8 cellular contexts compared by ENCODE assay signal in the genomic region with DNA sequence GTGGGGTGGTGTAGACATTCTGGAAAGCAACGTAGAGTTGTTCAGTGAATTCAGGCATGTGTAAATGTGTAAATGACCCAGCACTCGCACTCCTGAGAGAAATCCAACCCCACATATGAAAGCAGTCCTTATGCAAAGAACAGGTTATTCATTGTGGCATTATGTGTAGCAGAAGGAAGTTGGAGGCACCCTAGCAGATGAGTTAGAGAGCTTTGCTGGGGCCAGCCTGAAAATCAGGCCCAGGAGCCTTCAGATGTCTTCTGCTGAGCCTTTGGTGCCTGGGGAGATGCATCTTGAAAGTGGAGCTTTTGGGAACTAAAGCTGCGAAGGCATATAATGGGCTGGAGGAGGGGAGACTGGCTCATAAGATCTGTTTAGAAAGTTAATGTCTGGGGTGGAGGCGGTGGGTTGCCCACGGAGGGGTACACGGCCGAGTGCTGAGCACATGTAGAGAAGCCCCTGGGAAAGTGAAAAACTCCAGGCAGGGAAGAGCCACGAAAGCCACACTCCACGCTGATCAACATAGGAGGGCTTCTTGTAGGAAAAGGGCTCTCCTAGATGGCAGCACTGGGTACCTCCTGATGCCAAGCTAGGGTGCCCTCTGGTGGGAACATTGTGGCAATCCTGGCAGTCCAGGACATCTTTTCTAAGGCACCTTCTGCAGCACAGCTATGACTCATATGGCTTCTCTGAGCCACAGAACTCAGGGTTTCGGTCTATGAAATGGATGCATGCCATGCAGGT. TPM values are rescaled to one million over a fixed set of nuclear protein-coding genes. Genes with fewer than 3 reads are reported as not detected.
DNase-seq lines count a peak whose midpoint lies in the region; ATAC-seq and TF ChIP-seq lines count a peak whose summit lies in the region.

No MANE protein-coding gene starts in this region.

- intact Hi-C loops in Panc1 (cut with micrococcal nuclease; ENCODE audit: unreplicated experiment) = loop anchor here (2.0 kb wide), 1 partner anchor 170 kb away; no protein-coding TSS in a partner anchor

- BruUV-seq in Panc1 (replicated peaks; lab: Mats Ljungman, UMichigan) = no TSS peak

- TF ChIP-seq CTCF in Panc1 (IDR thresholded peaks at IDR 0.05) (peak; percentile 97), neural crest cell (conservative IDR thresholded peaks at IDR 0.05) (peak; percentile 70)

- no peaks in the 10 kb centered on the region for H3K27me3 ChIP-seq in Karpas-422 (ENCODE audit: low read length)
- no peaks in the 10 kb centered on the region for H3K27me3 ChIP-seq in Panc1 (ENCODE audit: control insufficient read depth, insufficient read depth, low read length)

- peak; percentile 97 for DNase-seq in DMS53 treated with DMSO at 0.1 percent for 48 hours (lab: John Stamatoyannopoulos, UW; ENCODE audit: unreplicated experiment)
- DNase-seq in Karpas-422 = peak; percentile 90
- DNase-seq in Panc1 (ENCODE audit: low read depth, low spot score) = peak; percentile 96
- peak; percentile 73 for DNase-seq in activated T-cell treated with anti-CD3 and anti-CD28 coated beads, Interleukin-2, amount 50 U/mL, for 4 hours
- DNase-seq in fibroblast of peridontal ligament (ENCODE audit: extremely low read depth) = peak; percentile 91
- peak; percentile 53 for DNase-seq in neural crest cell (ENCODE audit: low read depth, low spot score)
- peak in 45 of 49 donors; percentile 6 to 80 (median 57) for DNase-seq in substantia nigra (lab: John Stamatoyannopoulos, UW)

- no peak overlapping the region for H3K27ac ChIP-seq in Karpas-422 (ENCODE audit: low read length)
- H3K27ac ChIP-seq in Panc1 (ENCODE audit: low read length) = peak overlapping the region; percentile 5
- H3K27ac ChIP-seq in substantia nigra (ENCODE audit: low read depth, low read length, poor library complexity, severe bottlenecking) = no peak overlapping the region

- no peak overlapping the region for H3K4me3 Mint-ChIP-seq in activated T-cell treated with anti-CD3 and anti-CD28 coated beads, Interleukin-2, amount 50 U/mL, for 4 hours
- no peak overlapping the region for H3K4me3 Mint-ChIP-seq in neural crest cell

- no peaks in the 10 kb centered on the region for H3K9me3 Mint-ChIP-seq in activated T-cell treated with anti-CD3 and anti-CD28 coated beads, Interleukin-2, amount 50 U/mL, for 4 hours
- H3K9me3 Mint-ChIP-seq in neural crest cell = no peaks in the 10 kb centered on the region

- H3K36me3 Mint-ChIP-seq in activated T-cell treated with anti-CD3 and anti-CD28 coated beads, Interleukin-2, amount 50 U/mL, for 4 hours (ENCODE audit: insufficient read depth) = no peaks in the 10 kb centered on the region
- H3K36me3 Mint-ChIP-seq in neural crest cell (ENCODE audit: low read depth) = no peaks in the 10 kb centered on the region

- H3K4me2 ChIP-seq in Karpas-422 (ENCODE audit: low read depth, low read length, poor library complexity, severe bottlenecking) = no peak overlapping the region

- H3K79me2 ChIP-seq in Karpas-422 (ENCODE audit: low read length) = no peaks in the 10 kb centered on the region

- H3K9me2 ChIP-seq in Karpas-422 (replicated peaks; ENCODE audit: insufficient read depth, low read length) = no peaks in the 10 kb centered on the region

- H3K27ac Mint-ChIP-seq in neural crest cell (ENCODE audit: unreplicated experiment) = no peak overlapping the region

- H3K36me3 ChIP-seq in Karpas-422 (ENCODE audit: insufficient read depth, low read length) (no peaks in the 10 kb centered on the region), Panc1 (ENCODE audit: control insufficient read depth, insufficient read depth, low read length) (no peaks in the 10 kb centered on the region)

- ATAC-seq in GM21786 (IDR thresholded peaks at IDR 0.05; ENCODE audit: unreplicated experiment) (peak; percentile 96), Panc1 (peak; percentile 97)
- ATAC-seq in activated T-cell treated with anti-CD3 and anti-CD28 coated beads, Interleukin-2, amount 50 U/mL, for 4 hours = peak; percentile 97 to 98

- no peaks in the 10 kb centered on the region for H3K9me3 ChIP-seq in Karpas-422 (ENCODE audit: low read length)
- H3K9me3 ChIP-seq in Panc1 (ENCODE audit: control insufficient read depth, insufficient read depth, low read depth, low read length) = no peaks in the 10 kb centered on the region

- H3K27me3 Mint-ChIP-seq in activated T-cell treated with anti-CD3 and anti-CD28 coated beads, Interleukin-2, amount 50 U/mL, for 4 hours (ENCODE audit: low read depth) = peaks cover 12% of the 10 kb centered on the region
- peaks cover 35% of the 10 kb centered on the region for H3K27me3 Mint-ChIP-seq in neural crest cell (ENCODE audit: low read depth)

- H3K4me1 ChIP-seq in Karpas-422 (ENCODE audit: low read length) (peaks cover 42% of the 10 kb centered on the region), Panc1 (ENCODE audit: control insufficient read depth, insufficient read depth, low read length) (peaks cover 7% of the 10 kb centered on the region)

- CTCF ChIA-PET in Panc1 (lab: Charles Lee) = interaction anchor here (0.6 to 2.7 kb wide), 16 partner anchors 8 to 490 kb away, joined by 3 to 15 read pairs (median 4); a partner anchor contains a TSS

- H2AFZ ChIP-seq in Karpas-422 (ENCODE audit: low read length) = no peak overlapping the region

- no peak overlapping the region for H3K4me3 ChIP-seq in Karpas-422 (ENCODE audit: low read length)
- no peak overlapping the region for H3K4me3 ChIP-seq in Panc1 (ENCODE audit: low read depth in 2 of 2, low read length in 2 of 2)

- H4K20me1 ChIP-seq in Karpas-422 (ENCODE audit: insufficient read depth, low read depth, low read length) = no peaks in the 10 kb centered on the region

- POLR2A ChIA-PET in Panc1 (lab: Charles Lee) = no interaction called here

- H3K4me1 Mint-ChIP-seq in activated T-cell treated with anti-CD3 and anti-CD28 coated beads, Interleukin-2, amount 50 U/mL, for 4 hours (ENCODE audit: low read depth) = peaks cover 10% of the 10 kb centered on the region
- H3K4me1 Mint-ChIP-seq in neural crest cell = no peaks in the 10 kb centered on the region

- H3K9ac ChIP-seq in Karpas-422 (ENCODE audit: low read length) = no peak overlapping the region

- in situ Hi-C loops in Panc1 (cut with HindIII; ENCODE audit: low pct_unique_long_range_greater_than_20kb, low sequenced_read_pairs) = loop anchor here (5.0 kb wide), 1 partner anchor 45 kb away; no protein-coding TSS in a partner anchor

RNA-seq across cellular contexts. Expression of a gene that starts 6.1 kb away (rescaled TPM):
- total RNA-seq in Karpas-422 (2014; rRNA removed; shearing (Covaris generic); ENCODE audit: low replicate concordance) = not detected in 2 replicates
- total RNA-seq in Panc1 (2021; ENCODE audit: unreplicated experiment) (0.28 TPM), neural crest cell (not detected in 2 replicates)
- 0.25 TPM for polyA plus RNA-seq in Panc1 (2012; ENCODE audit: insufficient read length)
- total RNA-seq in activated T-cell treated with anti-CD3 and anti-CD28 coated beads, Interleukin-2, amount 50 U/mL, for 4 hours = not detected

RNA-seq across cellular contexts. Expression of a gene that starts 35.9 kb away (rescaled TPM):
- not detected in 2 replicates for total RNA-seq in Karpas-422 (2014; rRNA removed; shearing (Covaris generic); ENCODE audit: low replicate concordance)
- total RNA-seq in Panc1 (2021; ENCODE audit: unreplicated experiment) = 0.90 TPM
- 0.88 TPM for polyA plus RNA-seq in Panc1 (2012; ENCODE audit: insufficient read length)
- under 1 TPM; 0.19 to 0.25 (median 0.24) TPM for total RNA-seq in activated T-cell treated with anti-CD3 and anti-CD28 coated beads, Interleukin-2, amount 50 U/mL, for 4 hours
- not detected in 2 replicates for total RNA-seq in neural crest cell

RNA-seq across cellular contexts. Expression of a gene that starts 40.0 kb away (rescaled TPM):
- not detected in 2 replicates for total RNA-seq in Karpas-422 (2014; rRNA removed; shearing (Covaris generic); ENCODE audit: low replicate concordance)
- total RNA-seq in Panc1 (2021; ENCODE audit: unreplicated experiment) (not detected), neural crest cell (not detected in 2 replicates)
- polyA plus RNA-seq in Panc1 (2012; ENCODE audit: insufficient read length) = not detected
- total RNA-seq in activated T-cell treated with anti-CD3 and anti-CD28 coated beads, Interleukin-2, amount 50 U/mL, for 4 hours = not detected

RNA-seq across cellular contexts. Expression of a gene that starts 52.8 kb away (rescaled TPM):
- total RNA-seq in Karpas-422 (2014; rRNA removed; shearing (Covaris generic); ENCODE audit: low replicate concordance) = not detected in 2 replicates
- total RNA-seq in Panc1 (2021; ENCODE audit: unreplicated experiment) (1.1 TPM), neural crest cell (not detected in 2 replicates)
- polyA plus RNA-seq in Panc1 (2012; ENCODE audit: insufficient read length) = 1.2 TPM
- total RNA-seq in activated T-cell treated with anti-CD3 and anti-CD28 coated beads, Interleukin-2, amount 50 U/mL, for 4 hours = not detected

RNA-seq across cellular contexts. Expression of a gene that starts 58.2 kb away (rescaled TPM):
- total RNA-seq in Karpas-422 (2014; rRNA removed; shearing (Covaris generic); ENCODE audit: low replicate concordance) = not detected in 2 replicates
- total RNA-seq in Panc1 (2021; ENCODE audit: unreplicated experiment) (not detected), neural crest cell (not detected in 2 replicates)
- 0.27 TPM for polyA plus RNA-seq in Panc1 (2012; ENCODE audit: insufficient read length)
- total RNA-seq in activated T-cell treated with anti-CD3 and anti-CD28 coated beads, Interleukin-2, amount 50 U/mL, for 4 hours = not detected
